Comparison of ENCODE assay signal across 8 cellular contexts in the genomic region with DNA sequence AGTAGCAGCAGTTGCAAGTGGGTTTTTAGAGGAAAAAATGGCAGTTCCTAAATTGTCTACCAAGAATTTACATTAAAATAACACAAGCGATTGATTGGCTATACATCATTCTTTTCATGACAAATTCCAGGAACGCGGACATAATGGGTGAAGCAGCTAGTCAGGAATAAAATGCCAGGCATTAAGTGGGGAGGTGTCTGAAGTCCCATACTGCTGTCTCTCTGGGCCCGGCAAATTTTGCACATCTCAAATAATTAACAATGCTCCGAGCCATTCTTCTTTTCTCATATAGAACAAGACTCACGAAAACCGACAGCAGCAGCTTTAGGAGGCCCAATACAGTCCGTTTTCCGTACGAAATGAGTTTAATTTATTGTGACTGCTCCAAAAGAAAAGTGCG. TPM values are rescaled to one million over a fixed set of nuclear protein-coding genes. Genes with fewer than 3 reads are reported as not detected.
A peak's percentile ranks its signal among the peaks of the same experiment; 100 is the strongest.
DNase-seq lines count a peak whose midpoint lies in the region; ATAC-seq and TF ChIP-seq lines count a peak whose summit lies in the region.

No MANE protein-coding gene starts in this region.

- ATAC-seq in HG03135 (IDR thresholded peaks at IDR 0.05; ENCODE audit: unreplicated experiment) = no peak

- peaks cover 42% of the 10 kb centered on the region for H4K20me1 ChIP-seq in OCI-LY7 (ENCODE audit: insufficient read depth, low read length)

- no peaks in the 10 kb centered on the region for H3K27me3 ChIP-seq in Caco-2 (replicated peaks; ENCODE audit: control insufficient read depth, insufficient read depth, low read length)

- CTCF ChIA-PET in Caco-2 (lab: Charles Lee) (interaction anchor here (0.6 to 2.0 kb wide), 4 partner anchors 15 to 234 kb away, joined by 3 to 12 read pairs (median 6); a partner anchor contains a TSS), OCI-LY7 (lab: Charles Lee; ENCODE audit: unreplicated experiment) (interaction anchor here (1.0 kb wide), 1 partner anchor 32 kb away, joined by 3 read pairs; no protein-coding TSS in a partner anchor)

- H3K36me3 Mint-ChIP-seq in Caco-2 (ENCODE audit: insufficient read depth, unreplicated experiment) = peaks cover 74% of the 10 kb centered on the region
- H3K36me3 Mint-ChIP-seq in endothelial cell (ENCODE audit: low read depth, unreplicated experiment) = peaks cover 17% of the 10 kb centered on the region
- peaks cover 17% of the 10 kb centered on the region for H3K36me3 Mint-ChIP-seq in osteocyte (ENCODE audit: unreplicated experiment)

- peak overlapping the region; percentile 93 for H3K27ac Mint-ChIP-seq in Caco-2 (ENCODE audit: unreplicated experiment)
- H3K27ac Mint-ChIP-seq in endothelial cell (ENCODE audit: unreplicated experiment) = peak overlapping the region; percentile 98
- peak overlapping the region; percentile 98 for H3K27ac Mint-ChIP-seq in osteocyte (ENCODE audit: unreplicated experiment)

- TF ChIP-seq CTCF in Caco-2 (IDR thresholded peaks at IDR 0.05; ENCODE audit: insufficient read depth in 1 of 2, low read depth in 1 of 2, low read length in 1 of 2, severe bottlenecking in 1 of 2, unreplicated experiment in 1 of 2) (no peak), OCI-LY7 (conservative IDR thresholded peaks at IDR 0.05; ENCODE audit: low read length) (no peak), endothelial cell (IDR thresholded peaks at IDR 0.05; ENCODE audit: unreplicated experiment) (no peak), osteocyte (IDR thresholded peaks at IDR 0.05) (no peak)

- 0 out of 2 replicates have a peak overlapping the region, but pooled peaks have one; percentile 19 for H2AFZ ChIP-seq in OCI-LY7 (ENCODE audit: low read length)

- H3K9me3 ChIP-seq in Caco-2 (no peaks in the 10 kb centered on the region), OCI-LY7 (ENCODE audit: low read length) (no peaks in the 10 kb centered on the region)

- no peaks in the 10 kb centered on the region for H3K9me2 ChIP-seq in OCI-LY7 (ENCODE audit: insufficient read depth, low read length)

- peaks cover 27% of the 10 kb centered on the region for H3K4me1 ChIP-seq in Caco-2
- peaks cover 44% of the 10 kb centered on the region for H3K4me1 ChIP-seq in OCI-LY7 (ENCODE audit: insufficient read depth, low read length, poor library complexity, severe bottlenecking)

- peak overlapping the region; percentile 82 for H3K4me2 ChIP-seq in OCI-LY7 (ENCODE audit: low read length)

- intact Hi-C loops in Caco-2 (cut with micrococcal nuclease; ENCODE audit: unreplicated experiment) = loop anchor here (1.0 kb wide), 2 partner anchors 14 to 21 kb away; a partner anchor contains a TSS
- intact Hi-C loops in OCI-LY7 (cut with micrococcal nuclease; ENCODE audit: unreplicated experiment) = loop anchor here (1.0 to 5.0 kb wide), 4 partner anchors 15 to 353 kb away; a partner anchor contains a TSS

- peaks cover 80% of the 10 kb centered on the region for H3K79me2 ChIP-seq in OCI-LY7 (ENCODE audit: insufficient read depth, low read depth, low read length)

- H3K4me3 ChIP-seq in Caco-2 (ENCODE audit: low read depth, low read length) (peak overlapping the region; percentile 84), OCI-LY7 (ENCODE audit: low read depth, low read length, poor library complexity, severe bottlenecking) (peak overlapping the region; percentile 88)

- H3K27ac ChIP-seq in OCI-LY7 (ENCODE audit: low read depth, low read length, poor library complexity, severe bottlenecking) = peak overlapping the region; percentile 85

- H3K36me3 ChIP-seq in Caco-2 (ENCODE audit: control insufficient read depth, insufficient read depth, low read length) (no peaks in the 10 kb centered on the region), OCI-LY7 (ENCODE audit: insufficient read depth, low read length) (peaks cover 81% of the 10 kb centered on the region)

- H3K4me1 Mint-ChIP-seq in Caco-2 (ENCODE audit: low read depth, unreplicated experiment) = peaks cover 16% of the 10 kb centered on the region
- H3K4me1 Mint-ChIP-seq in endothelial cell (ENCODE audit: unreplicated experiment) = peaks cover 20% of the 10 kb centered on the region
- H3K4me1 Mint-ChIP-seq in osteocyte (ENCODE audit: unreplicated experiment) = peaks cover 48% of the 10 kb centered on the region

- no peak for DNase-seq in Caco-2
- DNase-seq in OCI-LY7 (ENCODE audit: low spot score) = no peak
- no peak for DNase-seq in endothelial cell (ENCODE audit: low spot score)
- no peak for DNase-seq in osteocyte (ENCODE audit: extremely low spot score, unreplicated experiment)
- no peak for DNase-seq in SKM-1 treated with dmso at 0.1 percent for 144 hours (lab: John Stamatoyannopoulos, UW; ENCODE audit: unreplicated experiment)
- DNase-seq in activated CD4-positive, CD25-positive, alpha-beta regulatory T cell treated with anti-CD3 and anti-CD28 coated beads, Interleukin-2, amount 50 U/mL, for 72 hours = no peak
- no peak for DNase-seq in T1000 (lab: John Stamatoyannopoulos, UW)

- POLR2A ChIA-PET in Caco-2 (lab: Charles Lee) = interaction anchor here (0.7 to 2.7 kb wide), 9 partner anchors 12 to 246 kb away, joined by 3 to 28 read pairs (median 12); a partner anchor contains a TSS
- POLR2A ChIA-PET in OCI-LY7 (lab: Charles Lee) = interaction anchor here (0.7 to 6.5 kb wide), 14 partner anchors 8 to 575 kb away, joined by 3 to 62 read pairs (median 6); a partner anchor contains a TSS

- no peaks in the 10 kb centered on the region for H3K9me3 Mint-ChIP-seq in Caco-2 (ENCODE audit: unreplicated experiment)
- no peaks in the 10 kb centered on the region for H3K9me3 Mint-ChIP-seq in endothelial cell (ENCODE audit: unreplicated experiment)
- no peaks in the 10 kb centered on the region for H3K9me3 Mint-ChIP-seq in osteocyte (ENCODE audit: unreplicated experiment)

- TSS peak; percentile 75 for BruUV-seq in Caco-2 (replicated peaks; lab: Mats Ljungman, UMichigan)
- BruUV-seq in OCI-LY7 (replicated peaks; lab: Mats Ljungman, UMichigan) = no TSS peak

- H3K27me3 Mint-ChIP-seq in Caco-2 (ENCODE audit: insufficient read depth, unreplicated experiment) = no peaks in the 10 kb centered on the region
- H3K27me3 Mint-ChIP-seq in endothelial cell (ENCODE audit: unreplicated experiment) = peaks cover 22% of the 10 kb centered on the region
- H3K27me3 Mint-ChIP-seq in osteocyte (ENCODE audit: unreplicated experiment) = no peaks in the 10 kb centered on the region

- H3K4me3 Mint-ChIP-seq in Caco-2 (ENCODE audit: unreplicated experiment) (peak overlapping the region; percentile 91), endothelial cell (ENCODE audit: unreplicated experiment) (peak overlapping the region; percentile 98), osteocyte (ENCODE audit: unreplicated experiment) (peak overlapping the region; percentile 98)

RNA-seq across cellular contexts. Expression of a gene that starts 0.7 kb away (rescaled TPM):
- total RNA-seq in Caco-2 (2022) = 181 and 191 TPM in 2 replicates
- total RNA-seq in OCI-LY7 (2014; rRNA removed; shearing (Covaris generic)) = 257 and 441 TPM in 2 replicates
- total RNA-seq in OCI-LY7 (2022) = 306 and 313 TPM in 2 replicates
- 186 TPM for total RNA-seq in endothelial cell (ENCODE audit: unreplicated experiment)
- 171 and 187 TPM in 2 replicates for total RNA-seq in osteocyte

RNA-seq across cellular contexts. Expression of a gene that starts 0.9 kb away (rescaled TPM):
- total RNA-seq in Caco-2 (2022) = 42.1 and 47.5 TPM in 2 replicates
- 79.3 and 83.5 TPM in 2 replicates for total RNA-seq in OCI-LY7 (2014; rRNA removed; shearing (Covaris generic))
- total RNA-seq in OCI-LY7 (2022) = 70.0 and 71.7 TPM in 2 replicates
- 47.0 TPM for total RNA-seq in endothelial cell (ENCODE audit: unreplicated experiment)
- total RNA-seq in osteocyte = 46.6 and 50.6 TPM in 2 replicates

RNA-seq across cellular contexts. Expression of a gene that starts 15.3 kb away (rescaled TPM):
- total RNA-seq in Caco-2 (2022) = 11.4 and 11.5 TPM in 2 replicates
- total RNA-seq in OCI-LY7 (2014; rRNA removed; shearing (Covaris generic)) = 14.7 and 17.2 TPM in 2 replicates
- total RNA-seq in OCI-LY7 (2022) = 9.7 and 11.6 TPM in 2 replicates
- 8.6 TPM for total RNA-seq in endothelial cell (ENCODE audit: unreplicated experiment)
- 7.3 and 8.4 TPM in 2 replicates for total RNA-seq in osteocyte

RNA-seq across cellular contexts. Expression of a gene that starts 21.0 kb away (rescaled TPM):
- total RNA-seq in Caco-2 (2022) (32.0 and 34.8 TPM in 2 replicates), OCI-LY7 (2022) (73.0 and 80.3 TPM in 2 replicates), endothelial cell (ENCODE audit: unreplicated experiment) (12.9 TPM), osteocyte (7.4 and 8.1 TPM in 2 replicates)
- 83.4 and 89.8 TPM in 2 replicates for total RNA-seq in OCI-LY7 (2014; rRNA removed; shearing (Covaris generic))

RNA-seq across cellular contexts. Expression of a gene that starts 33.5 kb away (rescaled TPM):
- total RNA-seq in Caco-2 (2022) (1,677 and 1,733 TPM in 2 replicates), OCI-LY7 (2022) (2,010 and 2,518 TPM in 2 replicates), endothelial cell (ENCODE audit: unreplicated experiment) (2,246 TPM), osteocyte (935 and 1,004 TPM in 2 replicates)
- total RNA-seq in OCI-LY7 (2014; rRNA removed; shearing (Covaris generic)) = 3,800 and 6,504 TPM in 2 replicates
